In genomic region chr15:52730163-52730562, GRCh38 we compare ENCODE assay signal across 8 cellular contexts. TPM values are rescaled to one million over a fixed set of nuclear protein-coding genes. Genes with fewer than 3 reads are reported as not detected.
DNase-seq lines count a peak whose midpoint lies in the region; ATAC-seq and TF ChIP-seq lines count a peak whose summit lies in the region.

No MANE protein-coding gene starts in this region.

- H3K27me3 Mint-ChIP-seq in central memory CD8-positive, alpha-beta T cell: no peaks in the 10 kb centered on the region
- no peaks in the 10 kb centered on the region for H3K27me3 Mint-ChIP-seq in endodermal cell (ENCODE audit: insufficient read depth)

- H3K4me1 Mint-ChIP-seq in central memory CD8-positive, alpha-beta T cell: peaks cover 8% of the 10 kb centered on the region
- H3K4me1 Mint-ChIP-seq in endodermal cell: peaks cover 14% of the 10 kb centered on the region

- WGBS in endodermal cell (ENCODE audit: insufficient coverage in 1 of 2, insufficient read length in 1 of 2), 2 experiments: 87 to 89% methylated on average over 3 to 4 of the region's 4 CpGs

- TF ChIP-seq CTCF in upper lobe of right lung (IDR thresholded peaks at IDR 0.05): peak; percentile 4
- TF ChIP-seq CTCF in endodermal cell (conservative IDR thresholded peaks at IDR 0.05): no peak

- H3K4me1 ChIP-seq in upper lobe of right lung: peaks cover 13% of the 10 kb centered on the region
- peaks cover 3% of the 10 kb centered on the region for H3K4me1 ChIP-seq in endodermal cell (ENCODE audit: control insufficient read depth, insufficient read depth, low read length)

- H3K36me3 Mint-ChIP-seq in central memory CD8-positive, alpha-beta T cell (ENCODE audit: insufficient read depth): peaks cover 2% of the 10 kb centered on the region
- no peaks in the 10 kb centered on the region for H3K36me3 Mint-ChIP-seq in endodermal cell (ENCODE audit: low read depth)

- no peak overlapping the region for H3K4me3 Mint-ChIP-seq in central memory CD8-positive, alpha-beta T cell
- no peak overlapping the region for H3K4me3 Mint-ChIP-seq in endodermal cell

- H3K27me3 ChIP-seq in upper lobe of right lung (no peaks in the 10 kb centered on the region), endodermal cell (ENCODE audit: control insufficient read depth, insufficient read depth, low read length, poor library complexity, severe bottlenecking) (no peaks in the 10 kb centered on the region)

- H3K4me3 ChIP-seq in upper lobe of right lung (no peak overlapping the region), endodermal cell (ENCODE audit: low read length) (no peak overlapping the region)

- DNase-seq in Daoy (ENCODE audit: low read depth) (peak; percentile 38), NOMO-1 (lab: John Stamatoyannopoulos, UW; ENCODE audit: unreplicated experiment in 2 of 2) (peak; percentile 19 to 69), upper lobe of right lung (no peak), SW480 (ENCODE audit: low spot score) (no peak), endodermal cell (no peak), UCSD-AML1 (lab: John Stamatoyannopoulos, UW; ENCODE audit: unreplicated experiment) (no peak)
- DNase-seq in central memory CD8-positive, alpha-beta T cell (ENCODE audit: low spot score in 2 of 2): peak in 1 of 2 donors; percentile 27

- no peaks in the 10 kb centered on the region for H3K9me3 Mint-ChIP-seq in central memory CD8-positive, alpha-beta T cell
- peaks cover 10% of the 10 kb centered on the region for H3K9me3 Mint-ChIP-seq in endodermal cell

- peak overlapping the region; percentile 42 for H3K27ac Mint-ChIP-seq in central memory CD8-positive, alpha-beta T cell (ENCODE audit: low read depth)
- H3K27ac Mint-ChIP-seq in endodermal cell: no peak overlapping the region

- ATAC-seq in GM21528 (IDR thresholded peaks at IDR 0.05; ENCODE audit: low FRiP score, unreplicated experiment) (peak; percentile 81), upper lobe of right lung (peak; percentile 47)
- peak; percentile 98 for ATAC-seq in central memory CD8-positive, alpha-beta T cell (replicated peaks; ENCODE audit: extremely low read depth, poor library complexity, severe bottlenecking)

- no peak overlapping the region for H3K9ac ChIP-seq in endodermal cell (ENCODE audit: extremely low read depth, low read length, poor library complexity, severe bottlenecking)

- intact Hi-C loops in upper lobe of right lung (cut with DNase I): loop anchor here (10.0 kb wide), 1 partner anchor 475 kb away; no protein-coding TSS in a partner anchor

- H3K36me3 ChIP-seq in upper lobe of right lung: no peaks in the 10 kb centered on the region
- H3K36me3 ChIP-seq in endodermal cell (ENCODE audit: control insufficient read depth, insufficient read depth, low read length): no peaks in the 10 kb centered on the region

- H3K9me3 ChIP-seq in upper lobe of right lung: no peaks in the 10 kb centered on the region
- H3K9me3 ChIP-seq in endodermal cell (ENCODE audit: control insufficient read depth, low read length): peaks cover 8% of the 10 kb centered on the region

- H3K27ac ChIP-seq in upper lobe of right lung: no peak overlapping the region
- no peak overlapping the region for H3K27ac ChIP-seq in endodermal cell (ENCODE audit: low read depth, low read length)

RNA-seq across cellular contexts. Expression of gene ATOSA, which starts 51.0 kb away (rescaled TPM):
- 9.7 and 12.2 TPM in 2 replicates for total RNA-seq in Daoy (2014; rRNA removed; shearing (Covaris generic))
- total RNA-seq in upper lobe of right lung (42.5 TPM), endodermal cell (10 to 100 TPM; 18.6 to 27.8 TPM)
- polyA plus RNA-seq in endodermal cell (2013, experiment 1 of 2): 18.2 TPM
- 17.5 TPM for polyA plus RNA-seq in endodermal cell (2013, experiment 2 of 2)

RNA-seq across cellular contexts. Expression of gene ONECUT1, which starts 60.0 kb away (rescaled TPM):
- 0.18 TPM in 1 of 2 replicates, not detected in the other for total RNA-seq in Daoy (2014; rRNA removed; shearing (Covaris generic))
- total RNA-seq in upper lobe of right lung (not detected), endodermal cell (1 to 10 TPM; 1.8 to 5.3 TPM)
- polyA plus RNA-seq in endodermal cell (2013, experiment 1 of 2): 5.6 TPM
- 4.6 TPM for polyA plus RNA-seq in endodermal cell (2013, experiment 2 of 2)

Comparison
In these comparisons a context has a peak if more than half of its experiments do, and no peak if none do; other contexts are left out.
1. DNase-seq: peak in Daoy (single experiment) and NOMO-1 (2 of 2); none in upper lobe of right lung (single experiment), SW480 (single experiment), endodermal cell (single experiment) and UCSD-AML1 (single experiment).
2. ATAC-seq: peak in every context shown above with its lines; median percentile 98 in central memory CD8-positive, alpha-beta T cell; 81 in GM21528; 47 in upper lobe of right lung.